7 cellular contexts compared by ENCODE assay signal in the genomic region with DNA sequence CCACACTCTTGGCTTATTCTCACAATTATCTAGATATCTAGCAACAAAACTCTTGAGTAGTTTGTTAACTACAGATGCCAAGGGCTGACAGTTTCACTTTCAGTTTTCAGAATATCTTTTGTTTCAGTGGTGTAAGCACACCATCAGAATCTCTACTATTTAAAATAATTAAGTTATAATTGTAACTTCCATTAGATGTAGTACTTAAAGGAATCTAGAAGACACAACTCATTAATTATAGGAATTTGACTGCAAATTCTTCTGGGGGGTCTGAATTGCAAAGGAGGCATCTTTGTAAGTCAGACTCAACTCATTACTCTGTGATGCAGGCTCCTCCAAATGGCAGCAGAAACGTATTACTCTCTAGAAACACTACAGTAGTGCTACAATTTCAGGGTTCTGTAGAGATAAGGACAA. TPM values are rescaled to one million over a fixed set of nuclear protein-coding genes. Genes with fewer than 3 reads are reported as not detected.
DNase-seq lines count a peak whose midpoint lies in the region; ATAC-seq, FAIRE-seq and TF ChIP-seq lines count a peak whose summit lies in the region.

No MANE protein-coding gene starts in this region.

- peak; percentile 55 for ATAC-seq in GM21526 (IDR thresholded peaks at IDR 0.05; ENCODE audit: low FRiP score, unreplicated experiment)
- peak; percentile 40 for ATAC-seq in stimulated activated naive CD8-positive, alpha-beta T cell treated with anti-CD3 and anti-CD28 coated beads, Interleukin-15, Interleukin-2, amounts not matched to agents 100 U/mL and 50 U/mL, for 24 hours

- H2AFZ ChIP-seq in astrocyte (ENCODE audit: low read depth, low read length) = peak overlapping the region; percentile 37

- peak overlapping the region; percentile 28 for H3K27ac Mint-ChIP-seq in astrocyte (ENCODE audit: unreplicated experiment)

- H3K4me3 ChIP-seq in NB4 (ENCODE audit: low read depth, low read length) = peak overlapping the region; percentile 59
- peak overlapping the region; percentile 56 for H3K4me3 ChIP-seq in astrocyte (ENCODE audit: insufficient read depth, low read depth, low read length)

- H3K36me3 Mint-ChIP-seq in astrocyte (ENCODE audit: low read depth, unreplicated experiment) = no peaks in the 10 kb centered on the region

- H3K4me1 ChIP-seq in astrocyte (ENCODE audit: insufficient read depth, low read length) = peaks cover 36% of the 10 kb centered on the region

- no peaks in the 10 kb centered on the region for H3K9me3 ChIP-seq in astrocyte (ENCODE audit: insufficient read depth, low read depth, low read length)

- DNase-seq in GM03348 (ENCODE audit: low spot score) = peak; percentile 56
- DNase-seq in NB4 (ENCODE audit: low read depth) = peak; percentile 75
- peak; percentile 64 for DNase-seq in astrocyte (ENCODE audit: low read depth)
- DNase-seq in iPS-NIHi7 (ENCODE audit: extremely low spot score) = peak; percentile 18
- no peak for DNase-seq in stimulated activated naive CD8-positive, alpha-beta T cell treated with anti-CD3 and anti-CD28 coated beads, Interleukin-15, Interleukin-2, amounts not matched to agents 100 U/mL and 50 U/mL, for 24 hours
- no peak for DNase-seq in SK-N-DZ (ENCODE audit: low spot score)

- no peaks in the 10 kb centered on the region for H3K27me3 ChIP-seq in astrocyte (ENCODE audit: insufficient read depth, low read length)

- no peaks in the 10 kb centered on the region for H3K9me3 Mint-ChIP-seq in astrocyte (ENCODE audit: unreplicated experiment)

- H3K4me2 ChIP-seq in astrocyte (ENCODE audit: low read length) = peak overlapping the region; percentile 86

- H4K20me1 ChIP-seq in astrocyte (ENCODE audit: insufficient read depth, low read length) = peaks cover 5% of the 10 kb centered on the region

- H3K36me3 ChIP-seq in astrocyte (ENCODE audit: insufficient read depth, low read length) = no peaks in the 10 kb centered on the region

- no peaks in the 10 kb centered on the region for H3K27me3 Mint-ChIP-seq in astrocyte (ENCODE audit: low read depth, unreplicated experiment)

- peaks cover 38% of the 10 kb centered on the region for H3K4me1 Mint-ChIP-seq in astrocyte (ENCODE audit: low read depth, unreplicated experiment)

- H3K27ac ChIP-seq in astrocyte (ENCODE audit: low read depth, low read length) = peak overlapping the region; percentile 73

- no peak for TF ChIP-seq POLR2A in NB4 (IDR thresholded peaks at IDR 0.05; ENCODE audit: extremely low read depth, insufficient read length)

- peak overlapping the region; percentile 29 for H3K4me3 Mint-ChIP-seq in astrocyte (ENCODE audit: unreplicated experiment)

- peak overlapping the region; percentile 79 for H3K9ac ChIP-seq in astrocyte (ENCODE audit: low read length)

- FAIRE-seq in astrocyte (lab: Jason Lieb, UNC) = no peak

- no peaks in the 10 kb centered on the region for H3K79me2 ChIP-seq in astrocyte (ENCODE audit: insufficient read depth, low read length)

- TF ChIP-seq CTCF in NB4 (IDR thresholded peaks at IDR 0.05; ENCODE audit: low read depth, low read length) = peak; percentile 33
- no peak for TF ChIP-seq CTCF in astrocyte (IDR thresholded peaks at IDR 0.05; ENCODE audit: insufficient read depth, low read depth, low read length)

RNA-seq across cellular contexts. Expression of gene USPL1, which starts 44.9 kb away (rescaled TPM):
- total RNA-seq in astrocyte = 27.4 and 29.6 TPM in 2 replicates
- polyA plus RNA-seq in SK-N-DZ (2014; cell fraction: cytosol; rRNA removed) = 28.0 and 28.2 TPM in 2 replicates
- polyA plus RNA-seq in SK-N-DZ (2014; cell fraction: nucleus; rRNA removed) = 39.5 and 50.1 TPM in 2 replicates

Comparison
In these comparisons a context has a peak if more than half of its experiments do, and no peak if none do; other contexts are left out.
1. DNase-seq: peak in GM03348 (single experiment), NB4 (single experiment), astrocyte (single experiment) and iPS-NIHi7 (single experiment); none in stimulated activated naive CD8-positive, alpha-beta T cell treated with anti-CD3 and anti-CD28 coated beads, Interleukin-15, Interleukin-2, amounts not matched to agents 100 U/mL and 50 U/mL, for 24 hours (single experiment) and SK-N-DZ (single experiment).